Comparison of ENCODE assay signal across 1 cellular context in the genomic region with DNA sequence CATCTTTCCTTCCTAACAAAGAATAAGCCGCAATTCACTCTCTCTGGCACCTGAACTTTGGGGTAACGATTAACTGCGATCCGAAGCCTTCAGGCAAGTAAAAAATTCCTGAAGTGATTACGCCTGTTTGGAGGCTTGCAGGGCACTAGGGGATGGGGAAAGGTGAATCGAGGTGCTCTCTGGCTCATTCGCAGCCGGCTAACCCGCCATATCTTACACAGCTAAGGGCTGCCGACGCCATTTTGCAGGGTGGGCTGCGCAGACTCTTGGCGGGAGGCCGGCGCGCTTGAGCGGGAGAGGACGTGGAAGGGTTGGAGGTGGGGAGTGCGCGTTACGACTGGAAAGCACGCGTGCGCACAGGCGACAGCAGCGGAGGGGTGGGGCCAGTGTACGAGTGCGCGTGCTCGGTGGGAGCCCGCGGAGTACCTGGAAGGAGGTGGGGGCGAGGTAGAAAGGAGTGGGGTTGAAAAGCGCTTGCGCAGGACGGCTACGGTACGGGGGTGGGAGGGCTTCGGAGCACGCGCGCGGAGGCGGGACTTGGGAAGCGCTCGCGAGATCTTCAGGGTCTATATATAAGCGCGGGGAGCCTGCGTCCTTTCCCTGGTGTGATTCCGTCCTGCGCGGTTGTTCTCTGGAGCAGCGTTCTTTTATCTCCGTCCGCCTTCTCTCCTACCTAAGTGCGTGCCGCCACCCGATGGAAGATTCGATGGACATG.
TF ChIP-seq lines count a peak whose summit lies in the region.

Gene NPM1 (plus strand): TSS at position 595 of the 715 bp plus-strand sequence. CDS start 100 bp downstream, at position 695.

TF ChIP-seq in A549, 52 proteins besides CTCF, POLR2A, EP300 and RAD21 (continued from another document):
- TF ChIP-seq FOSB (CRISPR knock-in tag; IDR thresholded peaks at IDR 0.05), result no peak
- TF ChIP-seq PBX3 (IDR thresholded peaks at IDR 0.05), result 0 out of 2 replicates have a peak, but pooled peaks have one; percentile 7
- TF ChIP-seq POLR2AphosphoS2 (conservative IDR thresholded peaks at IDR 0.05; ENCODE audit: low read length), result no peak
- peak; percentile 88 for TF ChIP-seq MAZ (IDR thresholded peaks at IDR 0.05; ENCODE audit: borderline replicate concordance, low read depth, low read length)
- TF ChIP-seq RARB (CRISPR knock-in tag; IDR thresholded peaks at IDR 0.05), result no peak
- TF ChIP-seq, protein P1, sequence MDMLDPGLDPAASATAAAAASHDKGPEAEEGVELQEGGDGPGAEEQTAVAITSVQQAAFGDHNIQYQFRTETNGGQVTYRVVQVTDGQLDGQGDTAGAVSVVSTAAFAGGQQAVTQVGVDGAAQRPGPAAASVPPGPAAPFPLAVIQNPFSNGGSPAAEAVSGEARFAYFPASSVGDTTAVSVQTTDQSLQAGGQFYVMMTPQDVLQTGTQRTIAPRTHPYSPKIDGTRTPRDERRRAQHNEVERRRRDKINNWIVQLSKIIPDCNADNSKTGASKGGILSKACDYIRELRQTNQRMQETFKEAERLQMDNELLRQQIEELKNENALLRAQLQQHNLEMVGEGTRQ (IDR thresholded peaks at IDR 0.05), result 0 out of 2 replicates have a peak, but pooled peaks have one; percentile 3
- TF ChIP-seq, protein P2, sequence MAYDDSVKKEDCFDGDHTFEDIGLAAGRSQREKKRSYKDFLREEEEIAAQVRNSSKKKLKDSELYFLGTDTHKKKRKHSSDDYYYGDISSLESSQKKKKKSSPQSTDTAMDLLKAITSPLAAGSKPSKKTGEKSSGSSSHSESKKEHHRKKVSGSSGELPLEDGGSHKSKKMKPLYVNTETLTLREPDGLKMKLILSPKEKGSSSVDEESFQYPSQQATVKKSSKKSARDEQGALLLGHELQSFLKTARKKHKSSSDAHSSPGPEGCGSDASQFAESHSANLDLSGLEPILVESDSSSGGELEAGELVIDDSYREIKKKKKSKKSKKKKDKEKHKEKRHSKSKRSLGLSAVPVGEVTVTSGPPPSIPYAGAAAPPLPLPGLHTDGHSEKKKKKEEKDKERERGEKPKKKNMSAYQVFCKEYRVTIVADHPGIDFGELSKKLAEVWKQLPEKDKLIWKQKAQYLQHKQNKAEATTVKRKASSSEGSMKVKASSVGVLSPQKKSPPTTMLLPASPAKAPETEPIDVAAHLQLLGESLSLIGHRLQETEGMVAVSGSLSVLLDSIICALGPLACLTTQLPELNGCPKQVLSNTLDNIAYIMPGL (CRISPR knock-in tag; IDR thresholded peaks at IDR 0.05; ENCODE audit: borderline replicate concordance), result no peak
- TF ChIP-seq JUN (IDR thresholded peaks at IDR 0.05), result peak; percentile 89 to 98
- no peak for TF ChIP-seq HEYL (CRISPR knock-in tag; IDR thresholded peaks at IDR 0.05)
- peak; percentile 90 for TF ChIP-seq E2F6 (IDR thresholded peaks at IDR 0.05; ENCODE audit: borderline replicate concordance, low read depth)
- TF ChIP-seq GATA3 (IDR thresholded peaks at IDR 0.05; ENCODE audit: borderline replicate concordance), result 0 out of 2 replicates have a peak, but pooled peaks have one; percentile 51
- peak; percentile 90 for TF ChIP-seq CHD2 (IDR thresholded peaks at IDR 0.05; ENCODE audit: low read length, partially characterized antibody)
- TF ChIP-seq, protein P3, sequence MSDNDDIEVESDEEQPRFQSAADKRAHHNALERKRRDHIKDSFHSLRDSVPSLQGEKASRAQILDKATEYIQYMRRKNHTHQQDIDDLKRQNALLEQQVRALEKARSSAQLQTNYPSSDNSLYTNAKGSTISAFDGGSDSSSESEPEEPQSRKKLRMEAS (IDR thresholded peaks at IDR 0.05), result peak; percentile 89
TF ChIP-seq in A549: peak in this region for 13.
